Comparison of ENCODE assay signal across 14 cellular contexts in the genomic region with DNA sequence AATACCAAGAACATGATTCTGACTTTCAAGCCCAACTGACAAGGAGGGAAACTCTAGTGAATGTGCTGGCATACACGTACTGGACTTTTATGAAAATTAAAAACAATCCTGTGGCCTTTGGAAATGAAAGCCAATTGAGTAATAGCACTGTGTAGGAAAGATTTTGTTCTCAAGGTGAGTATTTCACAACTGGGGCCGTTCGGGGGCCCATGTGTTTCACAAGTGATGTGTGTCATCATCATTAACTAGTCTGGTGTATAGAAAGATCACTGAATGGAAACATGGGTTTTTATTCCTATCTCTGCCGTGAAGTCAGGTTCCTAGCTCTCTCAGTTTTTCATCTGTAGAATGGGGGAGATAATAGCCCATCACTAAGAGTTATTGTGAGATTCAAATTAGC.
DNase-seq lines count a peak whose midpoint lies in the region; ATAC-seq and TF ChIP-seq lines count a peak whose summit lies in the region.
"Had no signal": no experiment of that assay in that cellular context is flagged by ENCODE, and none has a peak within 500 bp of the region (broad histone marks: within the 10 kb centered on the region; RNA-seq: fewer than 3 reads in every experiment).

No MANE protein-coding gene starts in this region.

- peaks cover 0 to 11% (median 2%) of the 10 kb centered on the region in 4 donors for H3K4me1 ChIP-seq in transverse colon
- H3K4me1 ChIP-seq: vagina had no signal

- intact Hi-C loops in transverse colon (cut with DNase I; ENCODE audit: low total_unique reads): no loop called here

- H3K4me1 Mint-ChIP-seq in activated naive CD8-positive, alpha-beta T cell treated with anti-CD3 and anti-CD28 coated beads, Interleukin-2, amount 50 U/mL, for 24 hours: peaks cover 23% of the 10 kb centered on the region
- H3K4me1 Mint-ChIP-seq in endothelial cell (ENCODE audit: unreplicated experiment): peaks cover 25% of the 10 kb centered on the region
- H3K4me1 Mint-ChIP-seq: neural crest cell had no signal

- H3K27me3 ChIP-seq in transverse colon: no peaks in the 10 kb centered on the region
- H3K27me3 ChIP-seq: vagina had no signal

- TF ChIP-seq POLR2A in transverse colon (IDR thresholded peaks at IDR 0.05): no peak

- in situ Hi-C loops in transverse colon (cut with MboI; ENCODE audit: low pct_ligation_motif_present in 1 of 4, low pct_unique_long_range_greater_than_20kb in 1 of 4, low sequenced_read_pairs in 3 of 4): no loop called here

- peaks cover 3% of the 10 kb centered on the region for H3K9me3 Mint-ChIP-seq in activated naive CD8-positive, alpha-beta T cell treated with anti-CD3 and anti-CD28 coated beads, Interleukin-2, amount 50 U/mL, for 24 hours
- no peaks in the 10 kb centered on the region for H3K9me3 Mint-ChIP-seq in endothelial cell (ENCODE audit: unreplicated experiment)
- H3K9me3 Mint-ChIP-seq: CD8-positive, alpha-beta T cell had no signal

- ATAC-seq in activated naive CD8-positive, alpha-beta T cell treated with anti-CD3 and anti-CD28 coated beads, Interleukin-2, amount 50 U/mL, for 24 hours: peak; percentile 85
- peak; percentile 38 for ATAC-seq in left lobe of liver
- ATAC-seq in GM19463 (IDR thresholded peaks at IDR 0.05; ENCODE audit: unreplicated experiment): no peak
- ATAC-seq: CD8-positive, alpha-beta T cell; Panc1 had no signal

- peak overlapping the region; percentile 63 for H3K27ac Mint-ChIP-seq in activated naive CD8-positive, alpha-beta T cell treated with anti-CD3 and anti-CD28 coated beads, Interleukin-2, amount 50 U/mL, for 24 hours
- no peak overlapping the region for H3K27ac Mint-ChIP-seq in endothelial cell (ENCODE audit: unreplicated experiment)
- H3K27ac Mint-ChIP-seq: CD8-positive, alpha-beta T cell had no signal

- H3K36me3 Mint-ChIP-seq in activated naive CD8-positive, alpha-beta T cell treated with anti-CD3 and anti-CD28 coated beads, Interleukin-2, amount 50 U/mL, for 24 hours (ENCODE audit: low read depth): no peaks in the 10 kb centered on the region
- no peaks in the 10 kb centered on the region for H3K36me3 Mint-ChIP-seq in endothelial cell (ENCODE audit: low read depth, unreplicated experiment)
- H3K36me3 Mint-ChIP-seq: CD8-positive, alpha-beta T cell had no signal

- H3K4me3 Mint-ChIP-seq in activated naive CD8-positive, alpha-beta T cell treated with anti-CD3 and anti-CD28 coated beads, Interleukin-2, amount 50 U/mL, for 24 hours: no peak overlapping the region
- no peak overlapping the region for H3K4me3 Mint-ChIP-seq in endothelial cell (ENCODE audit: unreplicated experiment)
- H3K4me3 Mint-ChIP-seq: CD8-positive, alpha-beta T cell; neural crest cell had no signal

- H3K27me3 Mint-ChIP-seq in activated naive CD8-positive, alpha-beta T cell treated with anti-CD3 and anti-CD28 coated beads, Interleukin-2, amount 50 U/mL, for 24 hours: no peaks in the 10 kb centered on the region
- H3K27me3 Mint-ChIP-seq in endothelial cell (ENCODE audit: unreplicated experiment): no peaks in the 10 kb centered on the region

- no peak for TF ChIP-seq CTCF in transverse colon (IDR thresholded peaks at IDR 0.05)
- TF ChIP-seq CTCF in endothelial cell (IDR thresholded peaks at IDR 0.05; ENCODE audit: unreplicated experiment): no peak

- TF ChIP-seq EP300 in transverse colon (IDR thresholded peaks at IDR 0.05; ENCODE audit: low read depth): no peak

- WGBS in transverse colon (ENCODE audit: low coverage in 1 of 2), 2 donors: 53 to 61% methylated on average over 1 to 4 of the region's 4 CpGs

- H3K27ac ChIP-seq in transverse colon: peak overlapping the region in 3 of 4 donors; percentile 12 to 65 (median 37)
- H3K27ac ChIP-seq: vagina had no signal

- H3K4me3 ChIP-seq in transverse colon: no peak overlapping the region
- H3K4me3 ChIP-seq: vagina had no signal

- H3K9me3 ChIP-seq in transverse colon: no peaks in the 10 kb centered on the region
- H3K9me3 ChIP-seq: vagina had no signal

- peak in 2 of 3 donors; percentile 1 to 20 for DNase-seq in stimulated activated CD4-positive, alpha-beta T cell treated with anti-CD3 and anti-CD28 coated beads, Interleukin-12 subunit alpha, Interleukin-12 subunit beta, amount 100 ng/mL, for 48 hours (ENCODE audit: low read depth in 2 of 3, low spot score in 1 of 3)
- DNase-seq in stimulated activated CD4-positive, alpha-beta T cell treated with anti-CD3 and anti-CD28 coated beads, Interleukin-12 subunit alpha, Interleukin-12 subunit beta, amount 100 ng/mL, for 4 hours: no peak
- DNase-seq in activated naive CD8-positive, alpha-beta T cell treated with anti-CD3 and anti-CD28 coated beads, Interleukin-2, amount 50 U/mL, for 24 hours: peak; percentile 12
- DNase-seq in left lobe of liver (ENCODE audit: low spot score) (peak; percentile 81), transverse colon (peak; percentile 29), endothelial cell (ENCODE audit: low spot score) (no peak), T-helper 2 cell (no peak)
- DNase-seq: activated CD4-positive, CD25-positive, alpha-beta regulatory T cell; CD8-positive, alpha-beta T cell; NCI-H2029 had no signal

- no peaks in the 10 kb centered on the region for H3K36me3 ChIP-seq in transverse colon
- H3K36me3 ChIP-seq: vagina had no signal

Comparison
In these comparisons a context has a peak if more than half of its experiments do, and no peak if none do; other contexts are left out.
1. DNase-seq: peak in stimulated activated CD4-positive, alpha-beta T cell treated with anti-CD3 and anti-CD28 coated beads, Interleukin-12 subunit alpha, Interleukin-12 subunit beta, amount 100 ng/mL, for 48 hours (2 of 3), activated naive CD8-positive, alpha-beta T cell treated with anti-CD3 and anti-CD28 coated beads, Interleukin-2, amount 50 U/mL, for 24 hours (single experiment), left lobe of liver (single experiment) and transverse colon (single experiment); none in stimulated activated CD4-positive, alpha-beta T cell treated with anti-CD3 and anti-CD28 coated beads, Interleukin-12 subunit alpha, Interleukin-12 subunit beta, amount 100 ng/mL, for 4 hours (single experiment), endothelial cell (single experiment) and T-helper 2 cell (0 of 5).